In genomic region chr3:1087066-1087555, GRCh38 we compare ENCODE assay signal across 8 cellular contexts. TPM values are rescaled to one million over a fixed set of nuclear protein-coding genes. Genes with fewer than 3 reads are reported as not detected.
DNase-seq lines count a peak whose midpoint lies in the region; ATAC-seq and TF ChIP-seq lines count a peak whose summit lies in the region.
"Had no signal": no experiment of that assay in that cellular context is flagged by ENCODE, and none has a peak within 500 bp of the region (broad histone marks: within the 10 kb centered on the region; RNA-seq: fewer than 3 reads in every experiment).

No MANE protein-coding gene starts in this region.

- WGBS in smooth muscle cell (ENCODE audit: low lambda C conversion rate), result 0% methylated on average over 3 of the region's 3 CpGs

- H3K4me2 ChIP-seq in smooth muscle cell, result peak overlapping the region; percentile 78

- H3F3A ChIP-seq in smooth muscle cell (ENCODE audit: low read depth), result peaks cover 7% of the 10 kb centered on the region

- no peaks in the 10 kb centered on the region for H3K27me3 ChIP-seq in smooth muscle cell (ENCODE audit: low read depth)

- peak overlapping the region; percentile 49 for H2AFZ ChIP-seq in smooth muscle cell (ENCODE audit: low read depth)

- ATAC-seq in GM21723 (IDR thresholded peaks at IDR 0.05; ENCODE audit: unreplicated experiment), result no peak

- H3K9ac ChIP-seq in smooth muscle cell (ENCODE audit: low read depth), result peak overlapping the region; percentile 9

- H3K79me2 ChIP-seq in smooth muscle cell (ENCODE audit: low read depth), result no peaks in the 10 kb centered on the region

- H3K9me3 ChIP-seq in smooth muscle cell (replicated peaks; ENCODE audit: low read depth), result no peaks in the 10 kb centered on the region

- TF ChIP-seq CTCF in VCaP (conservative IDR thresholded peaks at IDR 0.05) (peak; percentile 73), smooth muscle cell (IDR thresholded peaks at IDR 0.05; ENCODE audit: borderline replicate concordance, insufficient read depth, poor library complexity, severe bottlenecking) (peak; percentile 46)

- H3K4me3 ChIP-seq in smooth muscle cell, result peak overlapping the region; percentile 34

- H3K27ac ChIP-seq in VCaP (no peak overlapping the region), smooth muscle cell (ENCODE audit: low read depth) (peak overlapping the region; percentile 86)

- H3K36me3 ChIP-seq in smooth muscle cell (ENCODE audit: low read depth), result no peaks in the 10 kb centered on the region

- H4K20me1 ChIP-seq in smooth muscle cell (ENCODE audit: low read depth), result no peaks in the 10 kb centered on the region

- H3K4me1 ChIP-seq in smooth muscle cell (ENCODE audit: low read depth), result peaks cover 22% of the 10 kb centered on the region

- peak; percentile 14 for DNase-seq in LoVo (ENCODE audit: low spot score)
- DNase-seq in inferior parietal cortex (ENCODE audit: extremely low spot score), result peak; percentile 20
- DNase-seq in smooth muscle cell (lab: John Stamatoyannopoulos, UW; ENCODE audit: unreplicated experiment), result no peak
- no peak for DNase-seq in activated gamma-delta T cell treated with Interleukin-2 at 50 U/mL for 16 hours
- no peak for DNase-seq in NCI-H446 treated with DMSO at 0.1 percent for 48 hours (lab: John Stamatoyannopoulos, UW)
- DNase-seq: stimulated activated CD4-positive, alpha-beta T cell treated with anti-CD3 and anti-CD28 coated beads, Interleukin-1b, Interleukin-23, amount 100 ng/mL, for 48 hours had no signal

RNA-seq across cellular contexts. Expression of gene CNTN6, which starts 5.7 kb away (rescaled TPM):
- 11.1 and 18.3 TPM in 2 replicates for total RNA-seq in smooth muscle cell
- polyA plus RNA-seq in smooth muscle cell, result 3.7 and 8.1 TPM in 2 replicates

Comparison
In these comparisons a context has a peak if more than half of its experiments do, and no peak if none do; other contexts are left out.
1. DNase-seq: peak in LoVo (single experiment) and inferior parietal cortex (single experiment); none in smooth muscle cell (single experiment), activated gamma-delta T cell treated with Interleukin-2 at 50 U/mL for 16 hours (single experiment) and NCI-H446 treated with DMSO at 0.1 percent for 48 hours (single experiment).